Comparison of ENCODE assay signal across 23 cellular contexts in genomic region chr2:189517847-189518535, GRCh38.
DNase-seq lines count a peak whose midpoint lies in the region; ATAC-seq, FAIRE-seq and TF ChIP-seq lines count a peak whose summit lies in the region.
"Had no signal": no experiment of that assay in that cellular context is flagged by ENCODE, and none has a peak within 500 bp of the region (broad histone marks: within the 10 kb centered on the region; RNA-seq: fewer than 3 reads in every experiment).

No MANE protein-coding gene starts in this region.

- H3K27me3 ChIP-seq in astrocyte (ENCODE audit: insufficient read depth, low read length) = peaks cover 3% of the 10 kb centered on the region
- no peaks in the 10 kb centered on the region for H3K27me3 ChIP-seq in esophagus squamous epithelium
- H3K27me3 ChIP-seq: MG63, thyroid gland had no signal

- H3K4me3 Mint-ChIP-seq in astrocyte (ENCODE audit: unreplicated experiment) = no peak overlapping the region
- H3K4me3 Mint-ChIP-seq: activated CD4-positive, alpha-beta T cell treated with anti-CD3 and anti-CD28 coated beads for 36 hours; activated naive CD4-positive, alpha-beta T cell treated with anti-CD3 and anti-CD28 coated beads, Interleukin-2, amount 10 ng/mL, durations not matched to agents 7 days and 5 days; nephron; stimulated activated naive B cell treated with anti-CD40 and anti-IgM and Interleukin-4, amounts not matched to agents 10 μg/mL and 1 μg/mL and 100 μg/mL, for 72 hours had no signal

- H3K9me3 Mint-ChIP-seq in astrocyte (ENCODE audit: unreplicated experiment) = no peaks in the 10 kb centered on the region
- H3K9me3 Mint-ChIP-seq: activated naive CD4-positive, alpha-beta T cell treated with anti-CD3 and anti-CD28 coated beads, Interleukin-2, amount 10 ng/mL, durations not matched to agents 7 days and 5 days; stimulated activated naive B cell treated with anti-CD40 and anti-IgM and Interleukin-4, amounts not matched to agents 10 μg/mL and 1 μg/mL and 100 μg/mL, for 72 hours had no signal

- H3K79me2 ChIP-seq in astrocyte (ENCODE audit: insufficient read depth, low read length) = no peaks in the 10 kb centered on the region
- H3K79me2 ChIP-seq: parathyroid adenoma had no signal

- FAIRE-seq in H54 (lab: Jason Lieb, UNC) (peak; percentile 66), astrocyte (lab: Jason Lieb, UNC) (no peak)

- no peak overlapping the region for H3K27ac Mint-ChIP-seq in astrocyte (ENCODE audit: unreplicated experiment)
- H3K27ac Mint-ChIP-seq: activated CD4-positive, alpha-beta T cell treated with anti-CD3 and anti-CD28 coated beads for 36 hours; activated naive CD4-positive, alpha-beta T cell treated with anti-CD3 and anti-CD28 coated beads, Interleukin-2, amount 10 ng/mL, durations not matched to agents 7 days and 5 days; stimulated activated naive B cell treated with anti-CD40 and anti-IgM and Interleukin-4, amounts not matched to agents 10 μg/mL and 1 μg/mL and 100 μg/mL, for 72 hours had no signal

- H2AFZ ChIP-seq in astrocyte (ENCODE audit: low read depth, low read length) = no peak overlapping the region
- H2AFZ ChIP-seq: parathyroid adenoma had no signal

- ATAC-seq in GM21381 (IDR thresholded peaks at IDR 0.05; ENCODE audit: unreplicated experiment) = no peak
- ATAC-seq: activated CD4-positive, alpha-beta T cell treated with anti-CD3 and anti-CD28 coated beads for 36 hours; stimulated activated naive B cell treated with anti-CD40 and anti-IgM and Interleukin-4, amounts not matched to agents 10 μg/mL and 1 μg/mL and 100 μg/mL, for 72 hours had no signal

- H3K4me1 ChIP-seq in astrocyte (ENCODE audit: insufficient read depth, low read length) (no peaks in the 10 kb centered on the region), esophagus squamous epithelium (peaks cover 0 to 9% (median 0%) of the 10 kb centered on the region in 3 donors)

- TF ChIP-seq POLR2A in H54 (IDR thresholded peaks at IDR 0.05; ENCODE audit: low read depth, low read length) (no peak), esophagus squamous epithelium (IDR thresholded peaks at IDR 0.05) (no peak)

- H3K27ac ChIP-seq in astrocyte (ENCODE audit: low read depth, low read length) = no peak overlapping the region
- H3K27ac ChIP-seq in esophagus squamous epithelium = no peak overlapping the region
- H3K27ac ChIP-seq: parathyroid adenoma, thyroid gland had no signal

- TF ChIP-seq CTCF in astrocyte (IDR thresholded peaks at IDR 0.05; ENCODE audit: insufficient read depth, low read depth, low read length) (no peak), esophagus squamous epithelium (IDR thresholded peaks at IDR 0.05) (no peak)

- H3K36me3 Mint-ChIP-seq in astrocyte (ENCODE audit: low read depth, unreplicated experiment) = no peaks in the 10 kb centered on the region
- H3K36me3 Mint-ChIP-seq: activated naive CD4-positive, alpha-beta T cell treated with anti-CD3 and anti-CD28 coated beads, Interleukin-2, amount 10 ng/mL, durations not matched to agents 7 days and 5 days; stimulated activated naive B cell treated with anti-CD40 and anti-IgM and Interleukin-4, amounts not matched to agents 10 μg/mL and 1 μg/mL and 100 μg/mL, for 72 hours had no signal

- no peaks in the 10 kb centered on the region for H4K20me1 ChIP-seq in astrocyte (ENCODE audit: insufficient read depth, low read length)

- H3K27me3 Mint-ChIP-seq in astrocyte (ENCODE audit: low read depth, unreplicated experiment) = peaks cover 7% of the 10 kb centered on the region

- H3K36me3 ChIP-seq in astrocyte (ENCODE audit: insufficient read depth, low read length) (no peaks in the 10 kb centered on the region), esophagus squamous epithelium (no peaks in the 10 kb centered on the region)
- H3K36me3 ChIP-seq: MG63, thyroid gland had no signal

- in situ Hi-C loops in G401 (cut with HindIII; ENCODE audit: low sequenced_read_pairs) = no loop called here

- H3K4me3 ChIP-seq in astrocyte (ENCODE audit: insufficient read depth, low read depth, low read length) (no peak overlapping the region), esophagus squamous epithelium (no peak overlapping the region)
- H3K4me3 ChIP-seq: MG63, thyroid gland had no signal

- WGBS in esophagus squamous epithelium, 2 donors = 86% methylated on average over 6 of the region's 6 CpGs

- H3K9me3 ChIP-seq in astrocyte (ENCODE audit: insufficient read depth, low read depth, low read length) (no peaks in the 10 kb centered on the region), esophagus squamous epithelium (no peaks in the 10 kb centered on the region)
- H3K9me3 ChIP-seq: MG63, thyroid gland had no signal

- intact Hi-C loops in esophagus squamous epithelium (cut with DNase I) = no loop called here

- no peak for DNase-seq in H54 (ENCODE audit: insufficient read length, low spot score)
- peak; percentile 70 for DNase-seq in astrocyte (ENCODE audit: low read depth)
- DNase-seq in fibroblast of peridontal ligament (ENCODE audit: extremely low read depth) = peak; percentile 94
- DNase-seq in renal cortical epithelial cell (ENCODE audit: low read depth) = peak; percentile 63
- DNase-seq in esophagus squamous epithelium (lab: John Stamatoyannopoulos, UW) = no peak
- DNase-seq in G401 (ENCODE audit: low spot score) = no peak
- no peak for DNase-seq in NCI-H2029 (lab: John Stamatoyannopoulos, UW)
- DNase-seq: activated CD4-positive, alpha-beta T cell treated with anti-CD3 and anti-CD28 coated beads for 36 hours; activated naive CD4-positive, alpha-beta T cell treated with anti-CD3 and anti-CD28 coated beads, Interleukin-2, amount 10 ng/mL, durations not matched to agents 7 days and 5 days; activated T-cell treated with anti-CD3 and anti-CD28 coated beads, Interleukin-2, amount 50 U/mL, for 48 hours; AML-193; aorta; DMS79; MG63; NCI-H146; NCI-H2171; NCI-H69; stimulated activated CD4-positive, alpha-beta T cell treated with anti-CD3 and anti-CD28 coated beads, Interleukin-1b, Interleukin-23, amount 100 ng/mL, for 48 hours; stimulated activated naive B cell treated with anti-CD40 and anti-IgM and Interleukin-4, amounts not matched to agents 10 μg/mL and 1 μg/mL and 100 μg/mL, for 72 hours; thyroid gland had no signal

- no peak overlapping the region for H3K4me2 ChIP-seq in astrocyte (ENCODE audit: low read length)

- peaks cover 3% of the 10 kb centered on the region for H3K4me1 Mint-ChIP-seq in astrocyte (ENCODE audit: low read depth, unreplicated experiment)
- H3K4me1 Mint-ChIP-seq: activated CD4-positive, alpha-beta T cell treated with anti-CD3 and anti-CD28 coated beads for 36 hours; activated naive CD4-positive, alpha-beta T cell treated with anti-CD3 and anti-CD28 coated beads, Interleukin-2, amount 10 ng/mL, durations not matched to agents 7 days and 5 days; stimulated activated naive B cell treated with anti-CD40 and anti-IgM and Interleukin-4, amounts not matched to agents 10 μg/mL and 1 μg/mL and 100 μg/mL, for 72 hours had no signal

- H3K9ac ChIP-seq in astrocyte (ENCODE audit: low read length) = no peak overlapping the region
- H3K9ac ChIP-seq: parathyroid adenoma had no signal

Comparison
In these comparisons a context has a peak if more than half of its experiments do, and no peak if none do; other contexts are left out.
1. DNase-seq: peak in astrocyte (single experiment), fibroblast of peridontal ligament (single experiment) and renal cortical epithelial cell (single experiment); none in H54 (single experiment), esophagus squamous epithelium (single experiment), G401 (single experiment) and NCI-H2029 (single experiment).